Comparison of ENCODE assay signal across 35 cellular contexts in the genomic region with DNA sequence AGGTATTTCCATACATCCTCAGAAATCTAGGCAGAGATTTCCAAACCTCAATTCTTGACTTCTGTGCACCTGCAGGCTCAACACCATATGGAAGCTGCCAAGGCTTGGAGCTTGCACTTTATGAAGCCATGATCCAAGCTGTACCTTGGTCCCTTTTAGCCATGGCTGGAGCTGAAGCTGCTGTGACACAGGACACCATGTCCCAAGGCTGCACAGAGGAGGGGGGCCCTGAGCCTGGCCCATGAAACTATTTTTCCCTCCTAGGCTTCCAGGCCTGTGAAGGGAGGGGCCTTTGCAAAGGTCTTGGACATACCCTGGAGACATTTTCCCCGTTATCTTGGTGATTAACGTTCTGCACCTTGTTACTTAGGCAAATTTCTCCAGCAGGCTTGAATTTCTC.
"Had no signal": no experiment of that assay in that cellular context is flagged by ENCODE, and none has a peak within 500 bp of the region (broad histone marks: within the 10 kb centered on the region; RNA-seq: fewer than 3 reads in every experiment).

No MANE protein-coding gene starts in this region.

- H3K36me3 ChIP-seq: MG63 had no signal

- DNase-seq: Karpas-422, Kasumi-1, KG1, MG63, MM.1S, MV-4-11, NCI-H1048, NCI-H1092, NCI-H1092 treated with DMSO at 0.1 percent for 48 hours, NCI-H1105, NCI-H1105 treated with DMSO at 0.1 percent for 48 hours, NCI-H1417, NCI-H1417 treated with DMSO at 0.1 percent for 48 hours, NCI-H1436, NCI-H1436 treated with DMSO at 0.1 percent for 48 hours, NCI-H146, NCI-H1694, NCI-H1694 treated with DMSO at 0.1 percent for 48 hours, NCI-H187, NCI-H187 treated with DMSO at 0.1 percent for 48 hours, NCI-H1930, NCI-H2029, NCI-H2029 treated with DMSO at 0.1 percent for 48 hours, NCI-H2081, NCI-H2081 treated with DMSO at 0.1 percent for 48 hours, NCI-H2107, NCI-H2171, NCI-H2171 treated with DMSO at 0.1 percent for 48 hours, NCI-H2227 treated with DMSO at 0.1 percent for 48 hours, NCI-H226, NCI-H345, NCI-H446, NCI-H446 treated with DMSO at 0.1 percent for 48 hours, NCI-H510A had no signal

- H3K9ac ChIP-seq: KMS-11 had no signal

- H3K9me3 ChIP-seq: MG63 had no signal

- H3K27me3 ChIP-seq: MG63 had no signal

- H3K4me2 ChIP-seq: KMS-11 had no signal

- H3K4me3 ChIP-seq: MG63 had no signal

- H3K27ac ChIP-seq: KMS-11 had no signal
